ENCODE assay signal across 15 cellular contexts in the genomic region with DNA sequence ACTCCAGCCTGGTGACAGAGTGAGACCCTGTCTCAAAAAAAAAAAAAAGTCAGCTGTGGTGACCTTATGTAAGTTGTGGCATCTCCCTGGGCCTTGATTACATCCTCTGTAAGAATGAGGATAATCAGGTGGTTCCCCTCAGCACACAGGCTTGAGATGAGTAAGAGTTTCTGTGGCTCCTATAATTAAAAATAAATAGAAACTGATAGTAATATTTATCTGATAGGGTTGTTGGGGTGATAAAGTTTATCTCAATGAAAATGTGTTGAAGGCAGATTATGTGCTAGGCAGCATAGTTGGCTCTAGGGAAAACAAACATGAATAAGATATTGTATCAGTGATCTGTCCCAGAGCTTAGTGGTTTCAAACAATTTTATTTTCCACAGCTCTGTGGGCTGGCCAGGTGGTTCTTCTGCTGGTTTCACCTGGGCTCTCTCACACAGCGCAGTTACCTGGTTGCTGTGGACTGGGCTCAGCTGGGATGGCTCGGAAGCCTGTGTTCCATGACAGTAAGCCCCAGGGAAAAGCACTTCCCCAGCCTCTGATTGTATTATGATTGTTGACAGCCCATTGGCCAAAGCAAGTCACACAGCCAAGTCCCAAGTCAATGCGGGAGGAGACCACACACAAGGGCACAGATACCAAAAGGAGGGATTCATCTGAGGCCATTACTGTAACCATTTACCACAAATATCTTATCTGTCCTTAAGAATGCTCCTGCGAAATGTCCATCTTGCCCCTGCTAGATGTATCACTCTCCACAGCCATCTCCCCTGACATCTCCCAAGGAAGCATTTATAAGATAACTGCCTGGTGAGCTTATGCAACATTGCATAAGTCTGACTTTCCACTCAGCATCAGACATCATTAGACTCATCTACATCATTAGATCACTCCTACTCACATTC.
DNase-seq lines count a peak whose midpoint lies in the region; ATAC-seq and TF ChIP-seq lines count a peak whose summit lies in the region.
"Had no signal": no experiment of that assay in that cellular context is flagged by ENCODE, and none has a peak within 500 bp of the region (broad histone marks: within the 10 kb centered on the region; RNA-seq: fewer than 3 reads in every experiment).

No MANE protein-coding gene starts in this region.

- H3K27ac Mint-ChIP-seq in CD4-positive, alpha-beta memory T cell, result no peak overlapping the region
- H3K27ac Mint-ChIP-seq: activated CD4-positive, alpha-beta T cell treated with anti-CD3 and anti-CD28 coated beads for 36 hours; activated T-cell treated with anti-CD3 and anti-CD28 coated beads, Interleukin-2, amount 50 U/mL, for 72 hours; mesothelial cell of epicardium had no signal

- ATAC-seq in GM18502 (IDR thresholded peaks at IDR 0.05; ENCODE audit: poor library complexity, unreplicated experiment) (no peak), GM19455 (IDR thresholded peaks at IDR 0.05; ENCODE audit: unreplicated experiment) (no peak)
- ATAC-seq: activated CD4-positive, alpha-beta T cell treated with anti-CD3 and anti-CD28 coated beads for 36 hours; activated T-cell treated with anti-CD3 and anti-CD28 coated beads, Interleukin-2, amount 50 U/mL, for 72 hours had no signal

- no peak overlapping the region for H3K4me3 ChIP-seq in AG10803 (ENCODE audit: low read length)
- H3K4me3 ChIP-seq in astrocyte of the spinal cord (ENCODE audit: low read depth, low read length), result no peak overlapping the region
- no peak overlapping the region for H3K4me3 ChIP-seq in CD4-positive, alpha-beta memory T cell (ENCODE audit: low read length in 2 of 2)
- H3K4me3 ChIP-seq: BLaER1 had no signal

- no peaks in the 10 kb centered on the region for H3K9me3 ChIP-seq in CD4-positive, alpha-beta memory T cell (ENCODE audit: control insufficient read depth in 1 of 2, low read length in 2 of 2)
- H3K9me3 ChIP-seq: BLaER1 had no signal

- H3K27me3 Mint-ChIP-seq in CD4-positive, alpha-beta memory T cell, result peaks cover 0 to 4% of the 10 kb centered on the region in 2 donors
- H3K27me3 Mint-ChIP-seq: activated CD4-positive, alpha-beta T cell treated with anti-CD3 and anti-CD28 coated beads for 36 hours had no signal

- H3K36me3 ChIP-seq in CD4-positive, alpha-beta memory T cell (ENCODE audit: insufficient read depth, low read length), result no peaks in the 10 kb centered on the region
- H3K36me3 ChIP-seq: BLaER1 had no signal

- POLR2A ChIA-PET in CD4-positive, alpha-beta memory T cell (lab: Charles Lee; ENCODE audit: partially characterized antibody), result no interaction called here

- H3K27me3 ChIP-seq in CD4-positive, alpha-beta memory T cell (ENCODE audit: insufficient read depth, low read length), result no peaks in the 10 kb centered on the region
- H3K27me3 ChIP-seq: BLaER1 had no signal

- H3K4me1 Mint-ChIP-seq in CD4-positive, alpha-beta memory T cell, result no peaks in the 10 kb centered on the region
- H3K4me1 Mint-ChIP-seq: activated CD4-positive, alpha-beta T cell treated with anti-CD3 and anti-CD28 coated beads for 36 hours had no signal

- peak; percentile 96 for DNase-seq in AG10803 (ENCODE audit: low read depth)
- DNase-seq in HS-5 (ENCODE audit: low read depth), result peak; percentile 53
- DNase-seq in astrocyte of the spinal cord (ENCODE audit: low read depth, low spot score), result peak; percentile 64
- DNase-seq in kidney glomerular epithelial cell (lab: John Stamatoyannopoulos, UW), result peak; percentile 36
- no peak for DNase-seq in NCI-H1092 treated with DMSO at 0.1 percent for 48 hours (lab: John Stamatoyannopoulos, UW)
- DNase-seq in CD4-positive, alpha-beta memory T cell, result no peak
- DNase-seq: activated CD4-positive, alpha-beta T cell treated with anti-CD3 and anti-CD28 coated beads for 36 hours; activated T-cell treated with anti-CD3 and anti-CD28 coated beads, Interleukin-2, amount 50 U/mL, for 72 hours; aorta; KBM-7; NCI-H2029 treated with DMSO at 0.1 percent for 48 hours had no signal

- no peaks in the 10 kb centered on the region for H3K4me1 ChIP-seq in CD4-positive, alpha-beta memory T cell (ENCODE audit: insufficient read depth, low read length)
- H3K4me1 ChIP-seq: BLaER1 had no signal

- peaks cover 0 to 2% (median 0%) of the 10 kb centered on the region in 8 donors for H3K9me3 Mint-ChIP-seq in CD4-positive, alpha-beta memory T cell

- intact Hi-C loops in CD4-positive, alpha-beta memory T cell (cut with micrococcal nuclease), result no loop called here

- no peak overlapping the region for H3K27ac ChIP-seq in CD4-positive, alpha-beta memory T cell (ENCODE audit: low read depth, low read length)
- H3K27ac ChIP-seq: BLaER1 had no signal

- TF ChIP-seq CTCF in AG10803 (conservative IDR thresholded peaks at IDR 0.05; ENCODE audit: low read length) (no peak), astrocyte of the spinal cord (IDR thresholded peaks at IDR 0.05; ENCODE audit: low read depth, low read length) (no peak)

- no peak overlapping the region for H3K4me3 Mint-ChIP-seq in CD4-positive, alpha-beta memory T cell
- H3K4me3 Mint-ChIP-seq: activated CD4-positive, alpha-beta T cell treated with anti-CD3 and anti-CD28 coated beads for 36 hours; activated T-cell treated with anti-CD3 and anti-CD28 coated beads, Interleukin-2, amount 50 U/mL, for 72 hours; mesothelial cell of epicardium had no signal

- no peaks in the 10 kb centered on the region for H3K36me3 Mint-ChIP-seq in CD4-positive, alpha-beta memory T cell
- H3K36me3 Mint-ChIP-seq: mesothelial cell of epicardium had no signal

- in situ Hi-C loops in astrocyte of the spinal cord (cut with HindIII; ENCODE audit: low sequenced_read_pairs), result no loop called here

- CTCF ChIA-PET in CD4-positive, alpha-beta memory T cell (lab: Charles Lee; ENCODE audit: partially characterized antibody), result no interaction called here

Comparison
In these comparisons a context has a peak if more than half of its experiments do, and no peak if none do; other contexts are left out.
1. DNase-seq: peak in AG10803 (single experiment), HS-5 (single experiment), astrocyte of the spinal cord (single experiment) and kidney glomerular epithelial cell (single experiment); none in NCI-H1092 treated with DMSO at 0.1 percent for 48 hours (single experiment) and CD4-positive, alpha-beta memory T cell (0 of 5).